8 cellular contexts compared by ENCODE assay signal in the genomic region with DNA sequence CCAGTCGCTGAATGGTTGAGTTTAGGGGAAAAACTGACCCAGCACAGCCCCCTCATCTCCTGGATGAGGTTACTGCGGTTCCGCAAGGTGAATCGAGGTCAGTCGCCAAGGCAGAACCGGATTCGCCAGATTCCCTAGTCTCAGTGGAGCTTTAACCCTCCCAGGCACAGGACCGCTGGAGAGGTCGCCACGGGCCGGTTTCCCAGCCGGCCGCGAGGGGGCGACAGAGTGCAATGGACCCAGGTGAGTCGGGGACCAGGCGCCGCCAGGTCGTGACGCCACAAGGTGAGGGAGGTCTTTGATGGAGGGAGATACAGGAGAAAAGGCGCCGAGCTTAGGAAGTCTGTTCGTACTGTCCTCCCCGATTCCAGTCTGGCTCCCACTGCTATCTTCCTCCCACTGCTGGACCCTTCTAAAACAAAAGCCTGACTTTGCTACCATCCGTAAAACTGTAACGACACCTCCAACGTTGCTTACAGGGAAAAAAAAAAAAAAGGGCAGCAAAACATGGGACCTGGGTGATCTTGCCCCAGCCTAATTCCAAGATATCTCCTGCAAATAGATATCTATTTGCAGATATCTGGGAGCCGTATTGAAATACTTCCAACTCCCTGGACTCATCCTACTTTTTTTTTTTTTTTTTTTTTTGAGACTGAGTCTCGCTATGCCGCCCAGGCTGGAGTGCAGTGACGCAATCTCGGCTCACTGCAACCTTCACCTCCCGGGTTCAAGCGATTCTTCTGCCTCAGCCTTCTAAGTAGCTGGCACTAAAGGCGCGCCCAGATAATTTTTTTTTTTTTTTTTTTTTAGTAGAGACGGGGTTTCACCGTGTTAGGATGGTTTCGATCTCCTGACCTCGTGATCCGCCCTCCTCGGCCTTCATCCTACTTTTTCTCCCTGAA. TPM values are rescaled to one million over a fixed set of nuclear protein-coding genes. Genes with fewer than 3 reads are reported as not detected.
DNase-seq lines count a peak whose midpoint lies in the region; ATAC-seq and TF ChIP-seq lines count a peak whose summit lies in the region.

No MANE protein-coding gene starts in this region.

- peaks cover 0 to 36% (median 14%) of the 10 kb centered on the region in 4 donors for H3K4me1 ChIP-seq in Peyer's patch

- H3K36me3 ChIP-seq in Peyer's patch, result no peaks in the 10 kb centered on the region

- H3K4me3 ChIP-seq in Peyer's patch (peak overlapping the region; percentile 86 to 100 (median 94)), fibroblast of mammary gland (ENCODE audit: control insufficient read depth, low read depth, low read length) (peak overlapping the region; percentile 25)

- ATAC-seq in naive B cell (ENCODE audit: low read depth in 2 of 2) (peak; percentile 29 to 31), GM18502 (IDR thresholded peaks at IDR 0.05; ENCODE audit: poor library complexity, unreplicated experiment) (no peak)

- H3K4me3 Mint-ChIP-seq in naive B cell, result peak overlapping the region; percentile 85 to 95 (median 92)

- TF ChIP-seq CTCF in Peyer's patch (IDR thresholded peaks at IDR 0.05) (peak; percentile 95 to 99 (median 98)), fibroblast of mammary gland (conservative IDR thresholded peaks at IDR 0.05; ENCODE audit: control insufficient read depth, insufficient read depth, low read depth, low read length) (peak; percentile 90)

- no peaks in the 10 kb centered on the region for H3K27me3 ChIP-seq in Peyer's patch

- H3K9me3 Mint-ChIP-seq in naive B cell, result no peaks in the 10 kb centered on the region

- in situ Hi-C loops in G401 (cut with HindIII; ENCODE audit: low sequenced_read_pairs), result no loop called here
- in situ Hi-C loops in KBM-7 (cut with MboI; ENCODE audit: low pct_unique_long_range_greater_than_20kb, low sequenced_read_pairs), result no loop called here

- no peaks in the 10 kb centered on the region for H3K36me3 Mint-ChIP-seq in naive B cell

- H3K27ac Mint-ChIP-seq in naive B cell, result peak overlapping the region; percentile 97 to 99 (median 98)

- peaks cover 25 to 35% (median 30%) of the 10 kb centered on the region in 3 donors for H3K4me1 Mint-ChIP-seq in naive B cell

- DNase-seq in G401 (ENCODE audit: low spot score), result peak; percentile 93
- DNase-seq in KBM-7, result peak; percentile 80
- DNase-seq in Peyer's patch, result peak; percentile 93 to 97 (median 96)
- DNase-seq in activated T-helper 1 cell treated with Interleukin-2 at 50 U/mL for 16 hours (ENCODE audit: low read depth), result peak; percentile 86
- DNase-seq in fibroblast of mammary gland (ENCODE audit: low read depth), result peak; percentile 46
- peak; percentile 84 for DNase-seq in naive B cell
- peak; percentile 74 to 84 for DNase-seq in stimulated activated CD8-positive, alpha-beta memory T cell treated with anti-CD3 and anti-CD28 coated beads, Interleukin-7, amount 100 ng/mL, for 48 hours (ENCODE audit: extremely low read depth in 1 of 2, low read depth in 1 of 2)

- peak overlapping the region; percentile 95 to 98 (median 96) for H3K27ac ChIP-seq in Peyer's patch

- TF ChIP-seq POLR2A in Peyer's patch (IDR thresholded peaks at IDR 0.05), result peak in 1 of 2 donors; percentile 10

- no peaks in the 10 kb centered on the region for H3K9me3 ChIP-seq in Peyer's patch

- peaks cover 4 to 20% (median 10%) of the 10 kb centered on the region in 3 donors for H3K27me3 Mint-ChIP-seq in naive B cell

RNA-seq across cellular contexts. Expression of gene GGA1, which starts 1.4 kb away (rescaled TPM):
- total RNA-seq in G401 (2014; rRNA removed; shearing (Covaris generic)), result 42.0 and 42.5 TPM in 2 replicates
- 100 to 1,000 TPM in 3 of 4 donors, 10 to 100 TPM in 1; 67.1 to 189 (median 117) TPM for total RNA-seq in Peyer's patch
- 10 to 100 TPM; 15.5 to 28.9 (median 24.2) TPM for polyA plus RNA-seq in naive B cell (ENCODE audit: low read depth in 6 of 6)

RNA-seq across cellular contexts. Expression of gene LGALS2, which starts 27.4 kb away (rescaled TPM):
- not detected in 2 replicates for total RNA-seq in G401 (2014; rRNA removed; shearing (Covaris generic))
- total RNA-seq in Peyer's patch, result 100 to 1,000 TPM in 2 of 4 donors, 10 to 100 TPM in 2; 19.8 to 190 (median 92.7) TPM
- polyA plus RNA-seq in naive B cell (ENCODE audit: low read depth in 6 of 6), result 1 to 10 TPM in 1 of 6 donors, under 1 TPM in 3, not detected in 2; 0.60 to 2.6 (median 0.66) TPM

RNA-seq across cellular contexts. Expression of gene SH3BP1, which starts 32.2 kb away (rescaled TPM):
- 13.2 and 21.9 TPM in 2 replicates for total RNA-seq in G401 (2014; rRNA removed; shearing (Covaris generic))
- total RNA-seq in Peyer's patch, result 100 to 1,000 TPM in 1 of 4 donors, 10 to 100 TPM in 3; 55.0 to 135 (median 71.8) TPM
- polyA plus RNA-seq in naive B cell (ENCODE audit: low read depth in 6 of 6), result 1 to 10 TPM; 2.7 to 8.0 (median 3.2) TPM

RNA-seq across cellular contexts. Expression of gene CDC42EP1, which starts 47.0 kb away (rescaled TPM):
- 25.2 and 32.6 TPM in 2 replicates for total RNA-seq in G401 (2014; rRNA removed; shearing (Covaris generic))
- total RNA-seq in Peyer's patch, result 10 to 100 TPM; 22.3 to 41.0 (median 34.7) TPM
- under 1 TPM in 5 of 6 donors, not detected in 1; 0.22 to 0.82 (median 0.26) TPM for polyA plus RNA-seq in naive B cell (ENCODE audit: low read depth in 6 of 6)

RNA-seq across cellular contexts. Expression of gene PDXP, which starts 51.3 kb away (rescaled TPM):
- 49.0 and 62.3 TPM in 2 replicates for total RNA-seq in G401 (2014; rRNA removed; shearing (Covaris generic))
- total RNA-seq in Peyer's patch, result 100 to 1,000 TPM in 3 of 4 donors, 10 to 100 TPM in 1; 19.0 to 146 (median 111) TPM
- polyA plus RNA-seq in naive B cell (ENCODE audit: low read depth in 6 of 6), result 10 to 100 TPM in 1 of 6 donors, 1 to 10 TPM in 5; 4.0 to 14.3 (median 7.6) TPM

Comparison
In these comparisons a context has a peak if more than half of its experiments do, and no peak if none do; other contexts are left out.
1. DNase-seq: peak in every context shown above with its lines; median percentile 96 in Peyer's patch; 93 in G401; 86 in activated T-helper 1 cell treated with Interleukin-2 at 50 U/mL for 16 hours; 84 in naive B cell; 80 in KBM-7; 79 in stimulated activated CD8-positive, alpha-beta memory T cell treated with anti-CD3 and anti-CD28 coated beads, Interleukin-7, amount 100 ng/mL, for 48 hours; 46 in fibroblast of mammary gland.
2. RNA of gene LGALS2, which starts 27.4 kb away (total RNA-seq): 19.8 to 190 TPM in Peyer's patch; not detected in G401; every median in the first group is over 10 times any median in the second.